Comparison of ENCODE assay signal across 1 cellular context in genomic region chr18:62182220-62182619, GRCh38.
TF ChIP-seq lines count a peak whose summit lies in the region.

No MANE protein-coding gene starts in this region.

TF ChIP-seq in H1, 55 proteins besides CTCF, POLR2A, EP300 and RAD21:
- TF ChIP-seq ATF3 (IDR thresholded peaks at IDR 0.05; ENCODE audit: insufficient read depth, low read depth, low read length): no peak
- TF ChIP-seq ZNF274 (IDR thresholded peaks at IDR 0.05; ENCODE audit: borderline replicate concordance, extremely low read depth, low read length): no peak
- no peak for TF ChIP-seq CEBPB (IDR thresholded peaks at IDR 0.05; ENCODE audit: low read depth, low read length)
- TF ChIP-seq RFX5 (IDR thresholded peaks at IDR 0.05; ENCODE audit: borderline replicate concordance, low read depth, low read length): no peak
- TF ChIP-seq RNF2 (IDR thresholded peaks at IDR 0.05; ENCODE audit: borderline replicate concordance, low read depth, low read length, missing control alignments, poor library complexity, severe bottlenecking): no peak
- no peak for TF ChIP-seq SIRT6 (IDR thresholded peaks at IDR 0.05; ENCODE audit: low read length)
- TF ChIP-seq RBBP5 (IDR thresholded peaks at IDR 0.05; ENCODE audit: borderline replicate concordance, low read depth, low read length): no peak
- no peak for TF ChIP-seq YY1 (IDR thresholded peaks at IDR 0.05; ENCODE audit: low read depth, low read length)
- no peak for TF ChIP-seq CTBP2 (IDR thresholded peaks at IDR 0.05; ENCODE audit: borderline replicate concordance, insufficient read depth, insufficient read length, low read length)
- no peak for TF ChIP-seq GABPA (IDR thresholded peaks at IDR 0.05; ENCODE audit: borderline replicate concordance, insufficient read depth, low read length)
- TF ChIP-seq CREB1 (IDR thresholded peaks at IDR 0.05): no peak
- no peak for TF ChIP-seq SRF (IDR thresholded peaks at IDR 0.05; ENCODE audit: low read depth, low read length)
- TF ChIP-seq TAF1 (IDR thresholded peaks at IDR 0.05; ENCODE audit: low read depth, low read length): no peak
- TF ChIP-seq SUZ12 (IDR thresholded peaks at IDR 0.05; ENCODE audit: low read length): no peak
- TF ChIP-seq SIX5 (IDR thresholded peaks at IDR 0.05; ENCODE audit: low read depth, low read length): no peak
- TF ChIP-seq SP2 (IDR thresholded peaks at IDR 0.05; ENCODE audit: low read length): no peak
- no peak for TF ChIP-seq RXRA (IDR thresholded peaks at IDR 0.05; ENCODE audit: insufficient read depth, low read depth, low read length)
- no peak for TF ChIP-seq SIN3A (conservative IDR thresholded peaks at IDR 0.05 in 1 of 2, IDR thresholded peaks at IDR 0.05 in 1 of 2; ENCODE audit: low read depth in 1 of 2, low read length in 2 of 2)
- no peak for TF ChIP-seq NANOG (IDR thresholded peaks at IDR 0.05; ENCODE audit: insufficient read depth, low read depth, low read length, poor library complexity, severe bottlenecking)
- TF ChIP-seq TEAD4 (IDR thresholded peaks at IDR 0.05; ENCODE audit: low read depth, low read length): no peak
TF ChIP-seq in H1: peak in this region for 0.
